32 cellular contexts compared by ENCODE assay signal in the genomic region with DNA sequence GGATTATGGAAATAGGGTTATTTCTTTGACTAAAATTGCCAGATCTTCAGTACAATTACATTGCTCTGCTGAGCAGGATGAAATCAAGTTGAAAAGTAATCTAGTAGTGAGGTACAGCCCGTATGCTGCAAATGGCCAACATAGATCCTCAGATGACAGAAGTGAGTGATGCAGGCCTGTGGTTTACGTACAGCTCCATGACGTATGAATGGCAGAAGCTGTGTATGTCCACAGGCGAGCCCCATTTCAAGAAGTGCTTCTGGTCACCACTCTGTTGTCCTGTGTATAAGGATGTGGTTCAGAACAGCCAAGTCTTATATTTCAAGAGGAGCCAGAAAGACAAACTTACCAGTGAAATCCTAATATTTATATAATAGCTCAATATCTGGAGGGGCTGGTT. TPM values are rescaled to one million over a fixed set of nuclear protein-coding genes. Genes with fewer than 3 reads are reported as not detected.
"Had no signal": no experiment of that assay in that cellular context is flagged by ENCODE, and none has a peak within 500 bp of the region (broad histone marks: within the 10 kb centered on the region; RNA-seq: fewer than 3 reads in every experiment).

No MANE protein-coding gene starts in this region.

- H2AFZ ChIP-seq: hepatocyte had no signal

- H3K27ac ChIP-seq: ascending aorta, brain microvascular endothelial cell, dorsolateral prefrontal cortex, hepatocyte, pancreas, psoas muscle, right atrium auricular region, tibial artery, WERI-Rb-1 had no signal

- H3K27ac Mint-ChIP-seq: activated CD8-positive, alpha-beta T cell treated with anti-CD3 and anti-CD28 coated beads, Interleukin-2, amount 10 ng/mL, durations not matched to agents 7 days and 5 days; activated naive CD8-positive, alpha-beta T cell; activated T-cell treated with anti-CD3 and anti-CD28 coated beads, Interleukin-2, amount 50 U/mL, for 24 hours; activated T-helper 17 cell treated with anti-CD3 and anti-CD28 coated beads, Interleukin-2, amount 50 U/mL, for 72 hours; effector memory CD8-positive, alpha-beta T cell; immature natural killer cell; mesothelial cell of epicardium; nephron; stimulated activated naive CD8-positive, alpha-beta T cell treated with anti-CD3 and anti-CD28 coated beads, Interleukin-15, amount 100 ng/mL, for 72 hours; T-helper 2 cell treated with Interferon-gamma antibody and Interleukin-4, amounts not matched to agents 5 μg/mL and 100 μg/mL, for 36 hours had no signal

- H3K9me3 ChIP-seq: adrenal gland, ascending aorta, pancreas, psoas muscle, right atrium auricular region, tibial artery had no signal

- H3K36me3 Mint-ChIP-seq: activated naive CD8-positive, alpha-beta T cell; immature natural killer cell; mesothelial cell of epicardium had no signal

- H3K4me3 ChIP-seq: adrenal gland, ascending aorta, dorsolateral prefrontal cortex, hepatocyte, pancreas, psoas muscle, right atrium auricular region, tibial artery had no signal

- H3K4me1 Mint-ChIP-seq: activated T-helper 17 cell treated with anti-CD3 and anti-CD28 coated beads, Interleukin-2, amount 50 U/mL, for 72 hours; mesothelial cell of epicardium; nephron; stimulated activated naive CD8-positive, alpha-beta T cell treated with anti-CD3 and anti-CD28 coated beads, Interleukin-15, amount 100 ng/mL, for 72 hours had no signal

- H3K4me3 Mint-ChIP-seq: activated CD8-positive, alpha-beta T cell treated with anti-CD3 and anti-CD28 coated beads, Interleukin-2, amount 10 ng/mL, durations not matched to agents 7 days and 5 days; activated naive CD8-positive, alpha-beta T cell; activated T-cell treated with anti-CD3 and anti-CD28 coated beads, Interleukin-2, amount 50 U/mL, for 24 hours; activated T-helper 17 cell treated with anti-CD3 and anti-CD28 coated beads, Interleukin-2, amount 50 U/mL, for 72 hours; effector memory CD8-positive, alpha-beta T cell; immature natural killer cell; mesothelial cell of epicardium; nephron; stimulated activated naive CD8-positive, alpha-beta T cell treated with anti-CD3 and anti-CD28 coated beads, Interleukin-15, amount 100 ng/mL, for 72 hours; T-helper 2 cell treated with Interferon-gamma antibody and Interleukin-4, amounts not matched to agents 5 μg/mL and 100 μg/mL, for 36 hours had no signal

- H3K27me3 Mint-ChIP-seq: activated naive CD8-positive, alpha-beta T cell; effector memory CD8-positive, alpha-beta T cell had no signal

- DNase-seq: activated CD4-positive, alpha-beta T cell treated with anti-CD3 and anti-CD28 coated beads for 1 hour; activated CD4-positive, alpha-beta T cell treated with anti-CD3 and anti-CD28 coated beads, Interleukin-2, amount 50 U/mL, for 1 hour; activated CD8-positive, alpha-beta memory T cell treated with anti-CD3 and anti-CD28 coated beads, Interleukin-2, amount 50 U/mL, for 4 hours; activated CD8-positive, alpha-beta T cell treated with anti-CD3 and anti-CD28 coated beads, Interleukin-2, amount 10 ng/mL, durations not matched to agents 7 days and 5 days; activated T-cell treated with anti-CD3 and anti-CD28 coated beads, Interleukin-2, amount 50 U/mL, for 24 hours; brain microvascular endothelial cell; central memory CD4-positive, alpha-beta T cell; dorsolateral prefrontal cortex; effector memory CD8-positive, alpha-beta T cell; foreskin melanocyte; glutamatergic neuron; immature natural killer cell; pancreas; psoas muscle; stimulated activated CD4-positive, alpha-beta T cell treated with anti-CD3 and anti-CD28 coated beads, Interleukin-12 subunit alpha, Interleukin-12 subunit beta, amount 100 ng/mL, for 4 hours; stimulated activated naive CD8-positive, alpha-beta T cell treated with anti-CD3 and anti-CD28 coated beads, Interleukin-15, amount 100 ng/mL, for 72 hours; tibial artery; WERI-Rb-1 had no signal

- H3K9me3 Mint-ChIP-seq: activated T-cell treated with anti-CD3 and anti-CD28 coated beads, Interleukin-2, amount 50 U/mL, for 24 hours; activated T-helper 17 cell treated with anti-CD3 and anti-CD28 coated beads, Interleukin-2, amount 50 U/mL, for 72 hours; effector memory CD8-positive, alpha-beta T cell; mesothelial cell of epicardium; nephron; stimulated activated naive CD8-positive, alpha-beta T cell treated with anti-CD3 and anti-CD28 coated beads, Interleukin-15, amount 100 ng/mL, for 72 hours; T-helper 2 cell treated with Interferon-gamma antibody and Interleukin-4, amounts not matched to agents 5 μg/mL and 100 μg/mL, for 36 hours had no signal

- H3K79me2 ChIP-seq: hepatocyte had no signal

- H3K4me1 ChIP-seq: ascending aorta, pancreas, psoas muscle, right atrium auricular region, tibial artery had no signal

- H3K4me2 ChIP-seq: hepatocyte had no signal

- H3K27me3 ChIP-seq: adrenal gland, ascending aorta, brain microvascular endothelial cell, dorsolateral prefrontal cortex, hepatocyte, pancreas, right atrium auricular region, tibial artery had no signal

- ATAC-seq: activated CD8-positive, alpha-beta T cell treated with anti-CD3 and anti-CD28 coated beads, Interleukin-2, amount 10 ng/mL, durations not matched to agents 7 days and 5 days; activated T-helper 17 cell treated with anti-CD3 and anti-CD28 coated beads, Interleukin-2, amount 50 U/mL, for 72 hours; effector memory CD8-positive, alpha-beta T cell; esophagus mucosa; psoas muscle; stimulated activated naive CD8-positive, alpha-beta T cell treated with anti-CD3 and anti-CD28 coated beads, Interleukin-15, amount 100 ng/mL, for 72 hours had no signal

- H3K36me3 ChIP-seq: adrenal gland, ascending aorta, brain microvascular endothelial cell, pancreas, right atrium auricular region, tibial artery, WERI-Rb-1 had no signal

RNA-seq across cellular contexts. Expression of a gene that starts 9.2 kb away (rescaled TPM):
- total RNA-seq: ascending aorta, endothelial cell of umbilical vein, hepatocyte, kidney epithelial cell, lung microvascular endothelial cell had no signal

RNA-seq across cellular contexts. Expression of a gene that starts 42.3 kb away (rescaled TPM):
- total RNA-seq: ascending aorta, endothelial cell of umbilical vein, lung microvascular endothelial cell, psoas muscle, right atrium auricular region, skeletal muscle tissue had no signal
